Comparison of ENCODE assay signal across 21 cellular contexts in the genomic region with DNA sequence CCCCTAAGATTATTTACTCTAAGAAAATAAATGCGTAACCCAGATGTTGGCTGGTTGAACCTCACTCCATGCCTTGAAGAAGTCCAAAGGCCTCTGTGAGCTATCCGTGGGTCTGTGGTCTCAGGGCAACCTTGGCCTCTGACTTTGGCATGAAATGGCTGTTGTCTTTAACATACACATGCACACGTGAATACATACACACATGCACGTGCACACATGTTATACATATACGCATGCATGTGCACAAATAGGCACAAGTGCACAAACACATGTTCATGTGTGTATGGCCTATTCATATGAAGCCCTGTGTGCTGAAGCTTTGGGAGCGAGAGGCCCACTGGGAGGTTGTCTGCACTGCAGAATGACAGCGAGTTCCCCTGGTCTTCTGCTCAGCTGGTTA. TPM values are rescaled to one million over a fixed set of nuclear protein-coding genes. Genes with fewer than 3 reads are reported as not detected.
DNase-seq lines count a peak whose midpoint lies in the region; ATAC-seq, FAIRE-seq and TF ChIP-seq lines count a peak whose summit lies in the region.
"Had no signal": no experiment of that assay in that cellular context is flagged by ENCODE, and none has a peak within 500 bp of the region (broad histone marks: within the 10 kb centered on the region; RNA-seq: fewer than 3 reads in every experiment).

No MANE protein-coding gene starts in this region.

- no peak for ATAC-seq in SK-N-SH treated with all-trans-retinoic acid at 6 μM for 48 hours
- ATAC-seq: A549, GM12878, GM23338, HCT116 had no signal

- TF ChIP-seq EP300 in esophagus muscularis mucosa (IDR thresholded peaks at IDR 0.05): no peak

- DNase-seq in activated CD8-positive, alpha-beta memory T cell treated with anti-CD3 and anti-CD28 coated beads, Interleukin-2, amount 50 U/mL, for 48 hours: peak; percentile 23
- no peak for DNase-seq in activated CD8-positive, alpha-beta memory T cell treated with anti-CD3 and anti-CD28 coated beads, Interleukin-2, amount 50 U/mL, for 4 hours
- DNase-seq in esophagus muscularis mucosa (ENCODE audit: extremely low spot score) (peak; percentile 66), urothelium cell line (ENCODE audit: low spot score) (no peak), AG20443 (ENCODE audit: low spot score) (no peak)
- DNase-seq: 8988T; ACHN; CD4-positive, alpha-beta T cell; CD8-positive, alpha-beta memory T cell; DMS 273 treated with DMSO at 0.1 percent for 48 hours; DMS79; EL; GDM1 had no signal

- H3K4me1 ChIP-seq in BLaER1 treated with 17β-estradiol and CSF1 and Interleukin-3, amounts not matched to agents 10 nM and 100 nM: peaks cover 0 to 11% (median 9%) of the 10 kb centered on the region in 10 experiments; a peak in 16 of 20 replicates
- H3K4me1 ChIP-seq in esophagus muscularis mucosa: peaks cover 0 to 4% (median 2%) of the 10 kb centered on the region in 4 donors
- H3K4me1 ChIP-seq: A549 had no signal

- no peak for TF ChIP-seq POLR2A in esophagus muscularis mucosa (IDR thresholded peaks at IDR 0.05; ENCODE audit: low read depth)

- peak overlapping the region in 8 of 11 experiments; percentile 26 to 66 (median 56); a peak in 13 of 22 replicates for H3K4me2 ChIP-seq in BLaER1 treated with 17β-estradiol and CSF1 and Interleukin-3, amounts not matched to agents 10 nM and 100 nM
- H3K4me2 ChIP-seq: A549, GM23338 had no signal

- H3K9ac ChIP-seq in BLaER1 treated with 17β-estradiol and CSF1 and Interleukin-3, amounts not matched to agents 10 nM and 100 nM: 0 out of 22 replicates have a peak overlapping the region, but pooled peaks of 1 of the 11 experiments have one; percentile 14

- peak; percentile 82 for FAIRE-seq in urothelium cell line (lab: Jason Lieb, UNC)
- FAIRE-seq: A549, D721Med, GM12878, GM18507 had no signal

- no peak overlapping the region for H3K27ac ChIP-seq in BLaER1 treated with 17β-estradiol and CSF1 and Interleukin-3, amounts not matched to agents 10 nM and 100 nM
- H3K27ac ChIP-seq in esophagus muscularis mucosa (replicated peaks in 1 of 4): no peak overlapping the region
- H3K27ac ChIP-seq: A549 had no signal

- peaks cover 14 to 38% (median 22%) of the 10 kb centered on the region in 11 experiments; a peak in 21 of 22 replicates for H3K9me3 ChIP-seq in BLaER1 treated with 17β-estradiol and CSF1 and Interleukin-3, amounts not matched to agents 10 nM and 100 nM (replicated peaks in 1 of 11)
- H3K9me3 ChIP-seq in esophagus muscularis mucosa: peaks cover 0 to 7% (median 3%) of the 10 kb centered on the region in 4 donors

- H3K4me3 ChIP-seq in BLaER1 treated with 17β-estradiol and CSF1 and Interleukin-3, amounts not matched to agents 10 nM and 100 nM: no peak overlapping the region
- H3K4me3 ChIP-seq in esophagus muscularis mucosa: no peak overlapping the region
- H3K4me3 ChIP-seq: A549, GM12878, GM23338 had no signal

- 85% methylated on average over 7 of the region's 7 CpGs for WGBS in esophagus muscularis mucosa

- intact Hi-C loops in esophagus muscularis mucosa (cut with DNase I): loop anchor here (5.0 kb wide), 1 partner anchor 46 kb away; no protein-coding TSS in a partner anchor

- H3K36me3 ChIP-seq in BLaER1 treated with 17β-estradiol and CSF1 and Interleukin-3, amounts not matched to agents 10 nM and 100 nM: no peaks in the 10 kb centered on the region
- H3K36me3 ChIP-seq in esophagus muscularis mucosa: no peaks in the 10 kb centered on the region

- H3K27me3 ChIP-seq in BLaER1 treated with 17β-estradiol and CSF1 and Interleukin-3, amounts not matched to agents 10 nM and 100 nM: no peaks in the 10 kb centered on the region
- no peaks in the 10 kb centered on the region for H3K27me3 ChIP-seq in esophagus muscularis mucosa

- no peak for TF ChIP-seq CTCF in esophagus muscularis mucosa (IDR thresholded peaks at IDR 0.05)

- H4K20me1 ChIP-seq in BLaER1 treated with 17β-estradiol and CSF1 and Interleukin-3, amounts not matched to agents 10 nM and 100 nM: no peaks in the 10 kb centered on the region

TF ChIP-seq in SK-N-SH treated with all-trans-retinoic acid at 6 μM for 48 hours, 23 proteins besides CTCF, POLR2A, EP300 and RAD21:
- TF ChIP-seq ZFP30 (CRISPR knock-in tag; IDR thresholded peaks at IDR 0.05) (no peak), ARNTL (CRISPR knock-in tag; IDR thresholded peaks at IDR 0.05; ENCODE audit: borderline replicate concordance, low read depth) (no peak), ZNF70 (CRISPR knock-in tag; IDR thresholded peaks at IDR 0.05) (no peak)
- TF ChIP-seq, protein P1, sequence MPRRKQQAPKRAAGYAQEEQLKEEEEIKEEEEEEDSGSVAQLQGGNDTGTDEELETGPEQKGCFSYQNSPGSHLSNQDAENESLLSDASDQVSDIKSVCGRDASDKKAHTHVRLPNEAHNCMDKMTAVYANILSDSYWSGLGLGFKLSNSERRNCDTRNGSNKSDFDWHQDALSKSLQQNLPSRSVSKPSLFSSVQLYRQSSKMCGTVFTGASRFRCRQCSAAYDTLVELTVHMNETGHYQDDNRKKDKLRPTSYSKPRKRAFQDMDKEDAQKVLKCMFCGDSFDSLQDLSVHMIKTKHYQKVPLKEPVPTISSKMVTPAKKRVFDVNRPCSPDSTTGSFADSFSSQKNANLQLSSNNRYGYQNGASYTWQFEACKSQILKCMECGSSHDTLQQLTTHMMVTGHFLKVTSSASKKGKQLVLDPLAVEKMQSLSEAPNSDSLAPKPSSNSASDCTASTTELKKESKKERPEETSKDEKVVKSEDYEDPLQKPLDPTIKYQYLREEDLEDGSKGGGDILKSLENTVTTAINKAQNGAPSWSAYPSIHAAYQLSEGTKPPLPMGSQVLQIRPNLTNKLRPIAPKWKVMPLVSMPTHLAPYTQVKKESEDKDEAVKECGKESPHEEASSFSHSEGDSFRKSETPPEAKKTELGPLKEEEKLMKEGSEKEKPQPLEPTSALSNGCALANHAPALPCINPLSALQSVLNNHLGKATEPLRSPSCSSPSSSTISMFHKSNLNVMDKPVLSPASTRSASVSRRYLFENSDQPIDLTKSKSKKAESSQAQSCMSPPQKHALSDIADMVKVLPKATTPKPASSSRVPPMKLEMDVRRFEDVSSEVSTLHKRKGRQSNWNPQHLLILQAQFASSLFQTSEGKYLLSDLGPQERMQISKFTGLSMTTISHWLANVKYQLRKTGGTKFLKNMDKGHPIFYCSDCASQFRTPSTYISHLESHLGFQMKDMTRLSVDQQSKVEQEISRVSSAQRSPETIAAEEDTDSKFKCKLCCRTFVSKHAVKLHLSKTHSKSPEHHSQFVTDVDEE (CRISPR knock-in tag; IDR thresholded peaks at IDR 0.05): no peak

RNA-seq across cellular contexts. Expression of gene KLF15, which starts 50.8 kb away (rescaled TPM):
- 100 to 1,000 TPM in 2 of 4 donors, 10 to 100 TPM in 2; 84.3 to 208 (median 93.6) TPM for total RNA-seq in esophagus muscularis mucosa

Comparison
In these comparisons a context has a peak if more than half of its experiments do, and no peak if none do; other contexts are left out.
1. DNase-seq: peak in activated CD8-positive, alpha-beta memory T cell treated with anti-CD3 and anti-CD28 coated beads, Interleukin-2, amount 50 U/mL, for 48 hours (single experiment) and esophagus muscularis mucosa (single experiment); none in activated CD8-positive, alpha-beta memory T cell treated with anti-CD3 and anti-CD28 coated beads, Interleukin-2, amount 50 U/mL, for 4 hours (single experiment), urothelium cell line (single experiment) and AG20443 (single experiment).